Comparison of ENCODE assay signal across 33 cellular contexts in the genomic region with DNA sequence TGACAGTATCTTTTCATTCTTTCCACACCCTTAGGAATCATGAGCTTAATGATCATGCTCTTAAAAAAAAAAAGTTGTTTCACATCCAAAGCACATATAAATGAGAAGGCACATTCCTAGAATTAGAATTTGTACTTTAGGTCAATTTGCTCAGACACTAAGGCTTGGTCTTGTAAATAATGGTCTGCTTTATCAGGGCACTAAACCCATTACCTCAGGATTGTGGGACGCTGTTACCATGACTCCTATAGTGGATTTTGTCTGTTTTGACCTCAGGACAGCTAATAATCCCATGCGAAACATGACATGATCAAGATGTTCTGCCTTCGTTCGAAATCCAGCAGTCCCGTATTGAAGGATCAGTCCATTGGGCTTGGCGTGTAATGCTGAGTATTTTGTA. TPM values are rescaled to one million over a fixed set of nuclear protein-coding genes. Genes with fewer than 3 reads are reported as not detected.
DNase-seq lines count a peak whose midpoint lies in the region; ATAC-seq and TF ChIP-seq lines count a peak whose summit lies in the region.
"Had no signal": no experiment of that assay in that cellular context is flagged by ENCODE, and none has a peak within 500 bp of the region (broad histone marks: within the 10 kb centered on the region; RNA-seq: fewer than 3 reads in every experiment).

No MANE protein-coding gene starts in this region.

- ATAC-seq in GM21786 (IDR thresholded peaks at IDR 0.05; ENCODE audit: unreplicated experiment), result no peak
- ATAC-seq in activated T-helper 17 cell treated with anti-CD3 and anti-CD28 coated beads, Interleukin-2, amount 50 U/mL, for 72 hours (replicated peaks), result no peak
- ATAC-seq in GM21423 (IDR thresholded peaks at IDR 0.05; ENCODE audit: unreplicated experiment), result no peak
- ATAC-seq: esophagus mucosa; heart right ventricle; left cardiac atrium; naive thymus-derived CD4-positive, alpha-beta T cell; pancreas had no signal

- no peak overlapping the region for H3K27ac Mint-ChIP-seq in activated T-helper 17 cell treated with anti-CD3 and anti-CD28 coated beads, Interleukin-2, amount 50 U/mL, for 72 hours

- H3K9me3 Mint-ChIP-seq in activated T-helper 17 cell treated with anti-CD3 and anti-CD28 coated beads, Interleukin-2, amount 50 U/mL, for 72 hours, result no peaks in the 10 kb centered on the region
- H3K9me3 Mint-ChIP-seq: naive thymus-derived CD4-positive, alpha-beta T cell had no signal

- H2AFZ ChIP-seq in GM23248, result no peak overlapping the region
- H2AFZ ChIP-seq in hepatocyte, result no peak overlapping the region
- no peak overlapping the region for H2AFZ ChIP-seq in osteoblast (ENCODE audit: low read length)
- H2AFZ ChIP-seq: PC-9 had no signal

- H3K4me3 Mint-ChIP-seq in activated T-helper 17 cell treated with anti-CD3 and anti-CD28 coated beads, Interleukin-2, amount 50 U/mL, for 72 hours, result no peak overlapping the region

- H3K27me3 ChIP-seq in GM23248 (replicated peaks; ENCODE audit: insufficient read depth), result no peaks in the 10 kb centered on the region
- no peaks in the 10 kb centered on the region for H3K27me3 ChIP-seq in adipocyte (replicated peaks; ENCODE audit: control insufficient read depth, insufficient read depth, low read length)
- no peaks in the 10 kb centered on the region for H3K27me3 ChIP-seq in hepatocyte
- H3K27me3 ChIP-seq in osteoblast (ENCODE audit: insufficient read depth, low read length), result no peaks in the 10 kb centered on the region
- H3K27me3 ChIP-seq: BE2C, brain microvascular endothelial cell, heart right ventricle, pancreas, right atrium auricular region had no signal

- H3K9ac ChIP-seq in GM23248, result no peak overlapping the region
- no peak overlapping the region for H3K9ac ChIP-seq in adipocyte (ENCODE audit: low read length)

- H3K9me2 ChIP-seq in GM23248 (ENCODE audit: insufficient read depth) (no peaks in the 10 kb centered on the region), hepatocyte (replicated peaks; ENCODE audit: insufficient read depth) (no peaks in the 10 kb centered on the region)

- H3K4me1 ChIP-seq in GM23248 (ENCODE audit: insufficient read depth), result peaks cover 21% of the 10 kb centered on the region
- H3K4me1 ChIP-seq in adipocyte (ENCODE audit: control insufficient read depth, insufficient read depth, low read length), result peaks cover 35% of the 10 kb centered on the region
- H3K4me1 ChIP-seq in hepatocyte (ENCODE audit: insufficient read depth), result peaks cover 23% of the 10 kb centered on the region
- peaks cover 21% of the 10 kb centered on the region for H3K4me1 ChIP-seq in osteoblast (ENCODE audit: insufficient read depth, low read length)
- H3K4me1 ChIP-seq: BE2C had no signal

- in situ Hi-C loops in GM23248 (cut with MboI), result loop anchor here (25.0 kb wide), 1 partner anchor 953 kb away; the partner anchor contains the start of gene IBTK

- no peak for TF ChIP-seq CTCF in hepatocyte (IDR thresholded peaks at IDR 0.05; ENCODE audit: poor library complexity)
- no peak for TF ChIP-seq CTCF in osteoblast (IDR thresholded peaks at IDR 0.05; ENCODE audit: extremely low read depth, low read depth, low read length)

- H3K79me2 ChIP-seq in GM23248 (ENCODE audit: insufficient read depth) (peaks cover 85% of the 10 kb centered on the region), hepatocyte (peaks cover 74% of the 10 kb centered on the region), osteoblast (ENCODE audit: insufficient read depth, low read length) (peaks cover 85% of the 10 kb centered on the region)

- 76 to 89% methylated on average over 6 of the region's 6 CpGs for WGBS in GM23248 (ENCODE audit: low coverage in 1 of 2, low lambda C conversion rate in 2 of 2, missing lambda C conversion rate in 2 of 2), 2 experiments
- 49% methylated on average over 6 of the region's 6 CpGs for WGBS in hepatocyte (ENCODE audit: low lambda C conversion rate, missing lambda C conversion rate)

- peaks cover 40% of the 10 kb centered on the region for H3K36me3 ChIP-seq in GM23248 (ENCODE audit: low read depth)
- H3K36me3 ChIP-seq in adipocyte (ENCODE audit: control insufficient read depth, insufficient read depth, low read length, severe bottlenecking), result peaks cover 42% of the 10 kb centered on the region
- H3K36me3 ChIP-seq in hepatocyte (replicated peaks; ENCODE audit: insufficient read depth, low read depth), result no peaks in the 10 kb centered on the region
- H3K36me3 ChIP-seq in osteoblast (ENCODE audit: insufficient read depth, low read length), result peaks cover 61% of the 10 kb centered on the region

- H4K20me1 ChIP-seq in GM23248 (ENCODE audit: insufficient read depth), result no peaks in the 10 kb centered on the region
- H4K20me1 ChIP-seq in hepatocyte (ENCODE audit: insufficient read depth, poor library complexity, severe bottlenecking), result peaks cover 18% of the 10 kb centered on the region
- H4K20me1 ChIP-seq in osteoblast (ENCODE audit: insufficient read depth, low read length), result peaks cover 35% of the 10 kb centered on the region

- H3K27ac ChIP-seq in GM23248, result no peak overlapping the region
- peak overlapping the region; percentile 79 for H3K27ac ChIP-seq in hepatocyte
- H3K27ac ChIP-seq in osteoblast (ENCODE audit: low read depth, low read length), result no peak overlapping the region
- H3K27ac ChIP-seq: brain microvascular endothelial cell, heart right ventricle, pancreas, PC-9, right atrium auricular region, WERI-Rb-1 had no signal

- peaks cover 10% of the 10 kb centered on the region; the same call in 1 of the 2 replicates for H3F3A ChIP-seq in GM23248 (ENCODE audit: insufficient read depth)

- H3K27me3 Mint-ChIP-seq in activated T-helper 17 cell treated with anti-CD3 and anti-CD28 coated beads, Interleukin-2, amount 50 U/mL, for 72 hours, result no peaks in the 10 kb centered on the region

- H3K9me3 ChIP-seq in GM23248 (ENCODE audit: low read depth) (no peaks in the 10 kb centered on the region), adipocyte (ENCODE audit: control insufficient read depth, low read length) (no peaks in the 10 kb centered on the region), hepatocyte (ENCODE audit: low read depth) (no peaks in the 10 kb centered on the region), osteoblast (ENCODE audit: low read depth, low read length) (no peaks in the 10 kb centered on the region)
- H3K9me3 ChIP-seq: BE2C, heart right ventricle, pancreas, right atrium auricular region had no signal

- DNase-seq in GM23248 (no peak), adipocyte (ENCODE audit: low read depth) (no peak), hepatocyte (ENCODE audit: low spot score) (peak; percentile 54), osteoblast (ENCODE audit: insufficient read length, low spot score, missing footprints) (no peak)
- no peak for DNase-seq in activated CD8-positive, alpha-beta memory T cell treated with anti-CD3 and anti-CD28 coated beads, Interleukin-2, amount 50 U/mL, for 4 hours
- DNase-seq: ACHN; activated CD4-positive, alpha-beta T cell treated with anti-CD3 and anti-CD28 coated beads for 48 hours; activated CD8-positive, alpha-beta memory T cell treated with anti-CD3 and anti-CD28 coated beads for 24 hours; activated gamma-delta T cell treated with Interleukin-2 at 50 U/mL for 16 hours; activated T-cell treated with anti-CD3 and anti-CD28 coated beads, Interleukin-2, amount 50 U/mL, for 1 hour; BE2C; brain microvascular endothelial cell; effector CD8-positive, alpha-beta T cell; foreskin melanocyte; GDM1; heart right ventricle; Karpas-422; left cardiac atrium; naive thymus-derived CD4-positive, alpha-beta T cell; NCI-H1694 treated with DMSO at 0.1 percent for 48 hours; NK-92 treated with Interleukin-12 subunit alpha and Interleukin-12 subunit beta, amount 100 ng/mL, for 24 hours; pancreas; PC-9; SHP77; stimulated activated CD4-positive, alpha-beta T cell treated with anti-CD3 and anti-CD28 coated beads, Interleukin-12 subunit alpha, Interleukin-12 subunit beta, amount 100 ng/mL, for 4 hours; stimulated activated CD4-positive, alpha-beta T cell treated with anti-CD3 and anti-CD28 coated beads, Interleukin-4, amount 100 ng/mL, for 1 hour; substantia nigra; WERI-Rb-1 had no signal

- H3K4me2 ChIP-seq in GM23248 (ENCODE audit: unreplicated experiment) (peak overlapping the region; percentile 15), hepatocyte (peak overlapping the region; percentile 98), osteoblast (ENCODE audit: insufficient read depth, low read length) (peak overlapping the region; percentile 97)
- H3K4me2 ChIP-seq: PC-9 had no signal

- H3K36me3 Mint-ChIP-seq in activated T-helper 17 cell treated with anti-CD3 and anti-CD28 coated beads, Interleukin-2, amount 50 U/mL, for 72 hours (ENCODE audit: low read depth), result peaks cover 67% of the 10 kb centered on the region

- H3K4me3 ChIP-seq in GM23248 (peak overlapping the region; percentile 88; the same call in 1 of the 2 replicates), adipocyte (ENCODE audit: low read length) (peak overlapping the region; percentile 3), hepatocyte (no peak overlapping the region), osteoblast (ENCODE audit: insufficient read depth, low read length) (peak overlapping the region; percentile 96)
- H3K4me3 ChIP-seq: heart right ventricle, PC-9, right atrium auricular region had no signal

- H3K4me1 Mint-ChIP-seq in activated T-helper 17 cell treated with anti-CD3 and anti-CD28 coated beads, Interleukin-2, amount 50 U/mL, for 72 hours, result peaks cover 5% of the 10 kb centered on the region

RNA-seq across cellular contexts. Expression of gene PGM3, which starts 2.5 kb away (rescaled TPM):
- total RNA-seq in GM23248 (2014; rRNA removed; shearing (Covaris generic)), result 74.4 and 89.0 TPM in 2 replicates
- polyA plus RNA-seq in GM23248 (2016; fragmentation: Nextera tagmentation; extraction: Ambion mirVana) (131 and 132 TPM in 2 replicates), hepatocyte (83.4 and 94.9 TPM in 2 replicates)
- total RNA-seq in hepatocyte (92.8 and 106 TPM in 2 replicates), osteoblast (85.5 and 93.0 TPM in 2 replicates)
- 10 to 100 TPM; 21.3 to 35.8 TPM for total RNA-seq in activated T-helper 17 cell treated with anti-CD3 and anti-CD28 coated beads, Interleukin-2, amount 50 U/mL, for 72 hours

RNA-seq across cellular contexts. Expression of gene RWDD2A, which starts 2.6 kb away (rescaled TPM):
- total RNA-seq in GM23248 (2014; rRNA removed; shearing (Covaris generic)), result 4.4 and 6.1 TPM in 2 replicates
- polyA plus RNA-seq in GM23248 (2016; fragmentation: Nextera tagmentation; extraction: Ambion mirVana) (5.2 and 5.5 TPM in 2 replicates), hepatocyte (4.7 and 5.4 TPM in 2 replicates)
- total RNA-seq in hepatocyte (6.2 and 6.5 TPM in 2 replicates), osteoblast (5.4 and 6.5 TPM in 2 replicates)
- 1 to 10 TPM; 1.4 to 1.7 TPM for total RNA-seq in activated T-helper 17 cell treated with anti-CD3 and anti-CD28 coated beads, Interleukin-2, amount 50 U/mL, for 72 hours

Comparison
In these comparisons a context has a peak if more than half of its experiments do, and no peak if none do; other contexts are left out.
1. H3K4me2 ChIP-seq: peak in every context shown above with its lines; median percentile 98 in hepatocyte; 97 in osteoblast; 15 in GM23248.